ENCODE assay signal across 12 cellular contexts in the genomic region with DNA sequence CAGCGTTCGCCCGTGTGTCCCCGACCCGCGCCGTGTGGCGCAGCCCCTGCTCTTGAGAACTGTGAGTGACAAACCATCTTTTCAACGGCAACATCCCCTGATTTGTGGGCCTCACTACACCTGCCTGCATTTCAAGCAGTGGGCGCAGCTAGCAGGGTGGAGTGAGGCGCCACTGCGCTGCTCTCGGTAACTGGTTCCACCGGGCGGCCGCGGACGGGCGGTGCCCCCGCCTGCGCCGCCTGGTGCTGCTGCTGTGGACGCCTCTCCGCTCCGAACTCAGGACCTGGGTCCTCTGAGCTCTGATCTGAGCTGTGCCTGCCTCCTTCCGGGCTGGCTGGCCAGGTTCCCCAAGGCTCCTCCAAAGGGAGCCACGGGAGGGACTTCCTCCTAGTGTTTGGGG. TPM values are rescaled to one million over a fixed set of nuclear protein-coding genes. Genes with fewer than 3 reads are reported as not detected.
DNase-seq lines count a peak whose midpoint lies in the region; ATAC-seq and TF ChIP-seq lines count a peak whose summit lies in the region.
"Had no signal": no experiment of that assay in that cellular context is flagged by ENCODE, and none has a peak within 500 bp of the region (broad histone marks: within the 10 kb centered on the region; RNA-seq: fewer than 3 reads in every experiment).

No MANE protein-coding gene starts in this region.

- H2BK120ac ChIP-seq in mesendoderm (ENCODE audit: low read depth, low read length), result no peak overlapping the region

- H3K27ac ChIP-seq in mesendoderm (ENCODE audit: low read depth, low read length), result no peak overlapping the region
- no peak overlapping the region for H3K27ac ChIP-seq in upper lobe of right lung
- H3K27ac ChIP-seq: gastrocnemius medialis, VCaP had no signal

- no peaks in the 10 kb centered on the region for H3K36me3 Mint-ChIP-seq in activated T-cell treated with anti-CD3 and anti-CD28 coated beads, Interleukin-2, amount 50 U/mL, for 24 hours (ENCODE audit: low read depth)
- H3K36me3 Mint-ChIP-seq in effector memory CD8-positive, alpha-beta T cell (ENCODE audit: insufficient read depth), result peaks cover 2% of the 10 kb centered on the region

- no peak overlapping the region for H3K18ac ChIP-seq in mesendoderm (ENCODE audit: low read length)

- H3K9ac ChIP-seq in mesendoderm (ENCODE audit: low read length), result no peak overlapping the region

- H3K27me3 ChIP-seq in mesendoderm (ENCODE audit: insufficient read depth, low read length, poor library complexity) (peaks cover 6% of the 10 kb centered on the region), upper lobe of right lung (peaks cover 4% of the 10 kb centered on the region)

- no peak overlapping the region for H4K8ac ChIP-seq in mesendoderm (ENCODE audit: low read depth, low read length)

- H3K23ac ChIP-seq in mesendoderm (ENCODE audit: low read length), result no peak overlapping the region

- no peaks in the 10 kb centered on the region for H3K9me3 ChIP-seq in upper lobe of right lung
- H3K9me3 ChIP-seq: gastrocnemius medialis had no signal

- no peaks in the 10 kb centered on the region for H3K36me3 ChIP-seq in mesendoderm (ENCODE audit: control insufficient read depth, insufficient read depth, low read length)
- H3K36me3 ChIP-seq in upper lobe of right lung, result no peaks in the 10 kb centered on the region
- H3K36me3 ChIP-seq: gastrocnemius medialis had no signal

- no peaks in the 10 kb centered on the region for H3K79me1 ChIP-seq in mesendoderm (ENCODE audit: low read length)

- DNase-seq in activated T-cell treated with anti-CD3 and anti-CD28 coated beads, Interleukin-2, amount 50 U/mL, for 24 hours, result no peak
- no peak for DNase-seq in activated T-cell treated with anti-CD3 and anti-CD28 coated beads for 4 hours
- no peak for DNase-seq in effector memory CD8-positive, alpha-beta T cell
- peak; percentile 41 for DNase-seq in mesendoderm
- peak; percentile 77 for DNase-seq in upper lobe of right lung
- no peak for DNase-seq in T1000 (lab: John Stamatoyannopoulos, UW)
- DNase-seq in pons (ENCODE audit: low spot score), result no peak
- DNase-seq: gastrocnemius medialis, GDM1, NCI-H2227 treated with DMSO at 0.1 percent for 48 hours had no signal

- H3K4me3 ChIP-seq in mesendoderm (ENCODE audit: low read length), result no peak overlapping the region
- H3K4me3 ChIP-seq in upper lobe of right lung, result no peak overlapping the region
- H3K4me3 ChIP-seq: gastrocnemius medialis had no signal

- no peaks in the 10 kb centered on the region for H3K9me3 Mint-ChIP-seq in activated T-cell treated with anti-CD3 and anti-CD28 coated beads, Interleukin-2, amount 50 U/mL, for 24 hours
- H3K9me3 Mint-ChIP-seq in effector memory CD8-positive, alpha-beta T cell, result no peaks in the 10 kb centered on the region

- no peak overlapping the region for H3K4me2 ChIP-seq in mesendoderm (ENCODE audit: low read length)

- H3K4ac ChIP-seq in mesendoderm (ENCODE audit: low read depth, low read length), result no peak overlapping the region

- H3K4me3 Mint-ChIP-seq in activated T-cell treated with anti-CD3 and anti-CD28 coated beads, Interleukin-2, amount 50 U/mL, for 24 hours, result no peak overlapping the region
- H3K4me3 Mint-ChIP-seq in effector memory CD8-positive, alpha-beta T cell, result peak overlapping the region; percentile 36 to 75

- peak overlapping the region; percentile 30 for H3K27ac Mint-ChIP-seq in activated T-cell treated with anti-CD3 and anti-CD28 coated beads, Interleukin-2, amount 50 U/mL, for 24 hours
- H3K27ac Mint-ChIP-seq in effector memory CD8-positive, alpha-beta T cell, result peak overlapping the region; percentile 20 to 70

- H3K79me2 ChIP-seq in mesendoderm (ENCODE audit: control insufficient read depth, insufficient read depth, low read length), result no peaks in the 10 kb centered on the region

- intact Hi-C loops in upper lobe of right lung (cut with DNase I), result no loop called here

- no peak overlapping the region for H2AK5ac ChIP-seq in mesendoderm (ENCODE audit: low read length)

- peak overlapping the region; percentile 25 for H3K56ac ChIP-seq in mesendoderm (ENCODE audit: low read length)

- peak; percentile 53 for ATAC-seq in effector memory CD8-positive, alpha-beta T cell (replicated peaks)
- peak; percentile 82 for ATAC-seq in upper lobe of right lung
- no peak for ATAC-seq in HG03108 (IDR thresholded peaks at IDR 0.05; ENCODE audit: unreplicated experiment)
- ATAC-seq: gastrocnemius medialis had no signal

- H3K4me1 ChIP-seq in mesendoderm (ENCODE audit: control insufficient read depth, low read depth, low read length) (no peaks in the 10 kb centered on the region), upper lobe of right lung (no peaks in the 10 kb centered on the region)
- H3K4me1 ChIP-seq: gastrocnemius medialis had no signal

- H2BK15ac ChIP-seq in mesendoderm (replicated peaks; ENCODE audit: low read depth), result no peak overlapping the region

- no peak overlapping the region for H2BK5ac ChIP-seq in mesendoderm (ENCODE audit: low read length)

- no peak for TF ChIP-seq CTCF in upper lobe of right lung (IDR thresholded peaks at IDR 0.05)

- no CpG with 5 or more reads among the region's 27 CpGs for WGBS in mesendoderm (ENCODE audit: extremely low coverage, insufficient coverage, low lambda C conversion rate)

- H3K27me3 Mint-ChIP-seq in activated T-cell treated with anti-CD3 and anti-CD28 coated beads, Interleukin-2, amount 50 U/mL, for 24 hours, result peaks cover 11% of the 10 kb centered on the region
- peaks cover 0 to 8% of the 10 kb centered on the region in 2 donors for H3K27me3 Mint-ChIP-seq in effector memory CD8-positive, alpha-beta T cell

- H4K5ac ChIP-seq in mesendoderm (ENCODE audit: low read length), result no peak overlapping the region

- H3K4me1 Mint-ChIP-seq in activated T-cell treated with anti-CD3 and anti-CD28 coated beads, Interleukin-2, amount 50 U/mL, for 24 hours (ENCODE audit: low read depth), result peaks cover 11% of the 10 kb centered on the region
- H3K4me1 Mint-ChIP-seq in effector memory CD8-positive, alpha-beta T cell (ENCODE audit: low read depth in 2 of 2), result peaks cover 8 to 16% of the 10 kb centered on the region in 2 donors

RNA-seq across cellular contexts. Expression of a gene that starts 5.9 kb away (rescaled TPM):
- polyA plus RNA-seq in mesendoderm (2013, experiment 1 of 2), result 0.03 TPM
- polyA plus RNA-seq in mesendoderm (2013, experiment 2 of 2), result 0.03 TPM
- total RNA-seq in upper lobe of right lung, result 1.7 TPM

Comparison
In these comparisons a context has a peak if more than half of its experiments do, and no peak if none do; other contexts are left out.
1. DNase-seq: peak in mesendoderm (single experiment) and upper lobe of right lung (single experiment); none in activated T-cell treated with anti-CD3 and anti-CD28 coated beads, Interleukin-2, amount 50 U/mL, for 24 hours (single experiment), activated T-cell treated with anti-CD3 and anti-CD28 coated beads for 4 hours (single experiment), effector memory CD8-positive, alpha-beta T cell (0 of 3), T1000 (single experiment) and pons (single experiment).